Comparison of ENCODE assay signal across 17 cellular contexts in the genomic region with DNA sequence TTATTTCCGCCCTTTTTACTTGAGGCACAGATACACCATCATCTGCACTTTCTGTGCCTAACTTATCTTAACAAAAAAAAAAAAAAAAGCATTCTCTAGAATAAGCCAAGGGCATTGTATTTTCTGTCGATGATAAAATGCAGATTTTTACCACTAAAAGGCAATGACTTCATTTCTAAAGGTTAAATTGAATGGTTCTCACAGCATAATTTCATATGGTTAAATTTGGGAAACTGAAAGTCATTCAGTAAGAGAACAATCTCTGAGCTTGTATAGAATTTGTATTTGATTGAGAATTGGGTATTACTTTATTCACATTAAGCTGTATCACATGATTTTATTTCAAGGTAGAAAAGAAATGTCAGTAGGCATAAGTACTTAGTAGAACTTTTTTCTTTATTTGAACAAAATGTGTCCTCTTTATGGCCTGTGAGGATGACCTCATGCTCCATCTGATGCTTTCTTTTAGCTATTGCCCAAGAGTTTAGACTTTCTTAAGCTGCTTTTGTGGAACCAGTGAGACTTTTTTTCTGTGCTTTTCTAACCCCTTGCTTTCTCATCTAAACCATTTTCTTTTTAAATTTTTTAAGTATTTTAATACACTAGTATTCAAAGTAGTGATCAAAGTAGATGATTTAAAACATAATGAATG.
DNase-seq lines count a peak whose midpoint lies in the region.
"Had no signal": no experiment of that assay in that cellular context is flagged by ENCODE, and none has a peak within 500 bp of the region (broad histone marks: within the 10 kb centered on the region; RNA-seq: fewer than 3 reads in every experiment).

No MANE protein-coding gene starts in this region.

- intact Hi-C loops in head of caudate nucleus (cut with DNase I), result no loop called here

- no peaks in the 10 kb centered on the region for H3K9me3 ChIP-seq in adipocyte (ENCODE audit: control insufficient read depth, low read length)
- H3K9me3 ChIP-seq: colonic mucosa, lower lobe of right lung, tibial nerve had no signal

- H3K27me3 ChIP-seq in adipocyte (replicated peaks; ENCODE audit: control insufficient read depth, insufficient read depth, low read length), result no peaks in the 10 kb centered on the region
- H3K27me3 ChIP-seq: colonic mucosa, tibial nerve had no signal

- DNase-seq in AG08396 (ENCODE audit: low spot score) (peak; percentile 33), ELR (ENCODE audit: low read depth) (peak; percentile 24), adipocyte (ENCODE audit: low read depth) (peak; percentile 87), foreskin melanocyte (peak; percentile 46), NCI-H774 (lab: John Stamatoyannopoulos, UW) (no peak), NCI-H1105 (lab: John Stamatoyannopoulos, UW) (no peak), head of caudate nucleus (no peak)
- no peak for DNase-seq in activated CD8-positive, alpha-beta memory T cell treated with anti-CD3 and anti-CD28 coated beads, Interleukin-2, amount 50 U/mL, for 48 hours
- DNase-seq: activated naive CD8-positive, alpha-beta T cell treated with anti-CD3 and anti-CD28 coated beads, Interleukin-2, amount 10 ng/mL, durations not matched to agents 7 days and 5 days; CD4-positive, CD25-positive, alpha-beta regulatory T cell; colonic mucosa; lower lobe of right lung; NCI-H1092; stimulated activated CD4-positive, alpha-beta T cell treated with anti-CD3 and anti-CD28 coated beads, Interleukin-1b, Interleukin-23, amount 100 ng/mL, for 48 hours; WERI-Rb-1 had no signal

- H3K9ac ChIP-seq in adipocyte (ENCODE audit: low read length), result no peak overlapping the region

- H3K4me3 ChIP-seq in adipocyte (ENCODE audit: low read length), result no peak overlapping the region
- H3K4me3 ChIP-seq: colonic mucosa, lower lobe of right lung, SK-N-MC, tibial nerve had no signal

- peaks cover 18% of the 10 kb centered on the region for H3K4me1 ChIP-seq in adipocyte (ENCODE audit: control insufficient read depth, insufficient read depth, low read length)
- H3K4me1 ChIP-seq: colonic mucosa, lower lobe of right lung had no signal

- H3K36me3 ChIP-seq in adipocyte (ENCODE audit: control insufficient read depth, insufficient read depth, low read length, severe bottlenecking), result no peaks in the 10 kb centered on the region
- H3K36me3 ChIP-seq: colonic mucosa, lower lobe of right lung, tibial nerve, WERI-Rb-1 had no signal

Comparison
In these comparisons a context has a peak if more than half of its experiments do, and no peak if none do; other contexts are left out.
1. DNase-seq: peak in AG08396 (single experiment), ELR (single experiment), adipocyte (single experiment) and foreskin melanocyte (single experiment); none in activated CD8-positive, alpha-beta memory T cell treated with anti-CD3 and anti-CD28 coated beads, Interleukin-2, amount 50 U/mL, for 48 hours (single experiment), NCI-H774 (single experiment), NCI-H1105 (single experiment) and head of caudate nucleus (0 of 42).